ENCODE assay signal across 26 cellular contexts in the genomic region with DNA sequence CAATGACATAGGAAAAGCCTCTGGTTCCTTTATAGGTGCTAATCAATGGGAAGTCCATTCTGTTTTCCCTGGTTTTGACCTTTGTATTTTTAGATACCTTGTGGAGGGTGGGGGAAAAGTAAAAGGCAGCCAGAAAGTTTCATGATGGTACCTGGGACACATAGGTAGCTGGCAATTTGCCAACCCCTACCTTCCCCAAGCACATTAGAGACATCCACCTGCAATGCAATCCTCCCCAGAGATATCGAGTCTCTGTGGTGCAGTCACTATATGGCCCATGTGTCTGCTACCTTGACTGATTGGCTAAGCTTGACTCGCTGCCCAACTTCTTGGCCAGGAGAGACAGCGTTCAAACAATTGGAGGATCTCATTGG.
"Had no signal": no experiment of that assay in that cellular context is flagged by ENCODE, and none has a peak within 500 bp of the region (broad histone marks: within the 10 kb centered on the region; RNA-seq: fewer than 3 reads in every experiment).

No MANE protein-coding gene starts in this region.

- H3K36me3 ChIP-seq: stomach, suprapubic skin, thoracic aorta, thyroid gland, tibial artery, tibial nerve, transverse colon, upper lobe of left lung, upper lobe of right lung, uterus, vagina had no signal

- H3K9me3 ChIP-seq: stomach, suprapubic skin, testis, thoracic aorta, thyroid gland, tibial artery, tibial nerve, transverse colon, upper lobe of left lung, upper lobe of right lung, uterus, vagina had no signal

- H3K27ac ChIP-seq: stomach, suprapubic skin, testis, thoracic aorta, thyroid gland, tibial artery, tibial nerve, transverse colon, upper lobe of left lung, upper lobe of right lung, uterus, vagina had no signal

- H3K4me1 ChIP-seq: stomach, suprapubic skin, testis, thyroid gland, tibial artery, tibial nerve, transverse colon, upper lobe of left lung, upper lobe of right lung, uterus, vagina had no signal

- H3K4me3 ChIP-seq: stomach, suprapubic skin, testis, thoracic aorta, thyroid gland, tibial artery, tibial nerve, transverse colon, upper lobe of left lung, upper lobe of right lung, uterus, vagina had no signal

- FAIRE-seq: urothelium cell line had no signal

- DNase-seq: stimulated activated CD4-positive, alpha-beta T cell treated with anti-CD3 and anti-CD28 coated beads, Interleukin-2, amount 100 ng/mL, for 48 hours; stimulated activated CD4-positive, alpha-beta T cell treated with anti-CD3 and anti-CD28 coated beads, Interleukin-4, amount 100 ng/mL, for 1 hour; stimulated activated CD4-positive, alpha-beta T cell treated with anti-CD3 and anti-CD28 coated beads, Interleukin-4, amount 100 ng/mL, for 24 hours; stimulated activated CD4-positive, alpha-beta T cell treated with anti-CD3 and anti-CD28 coated beads, Interleukin-4, amount 100 ng/mL, for 4 hours; stimulated activated CD8-positive, alpha-beta memory T cell treated with anti-CD3 and anti-CD28 coated beads, Interleukin-4, amount 100 ng/mL, for 48 hours; stimulated activated naive B cell treated with anti-CD40 and anti-IgM and Interleukin-4, amounts not matched to agents 10 μg/mL and 1 μg/mL and 100 μg/mL, for 72 hours; stimulated activated naive CD4-positive, alpha-beta T cell; stimulated activated naive CD4-positive, alpha-beta T cell treated with Interleukin-2 at 50 U/mL for 16 hours; stimulated activated naive CD8-positive, alpha-beta T cell treated with anti-CD3 and anti-CD28 coated beads, Interleukin-15, amount 100 ng/mL, for 72 hours; stimulated activated naive CD8-positive, alpha-beta T cell treated with anti-CD3 and anti-CD28 coated beads, Interleukin-15, Interleukin-2, amounts not matched to agents 100 U/mL and 50 U/mL, for 24 hours; stomach; testis; thyroid gland; tibial artery; transverse colon; trophoblast cell; upper lobe of left lung; upper lobe of right lung; uterus had no signal

- H3K27me3 ChIP-seq: suprapubic skin, testis, thyroid gland, tibial artery, tibial nerve, upper lobe of left lung, upper lobe of right lung, uterus, vagina had no signal

- ATAC-seq: stimulated activated effector memory CD8-positive, alpha-beta T cell treated with anti-CD3 and anti-CD28 coated beads, Interleukin-12 subunit alpha, Interleukin-12 subunit beta, amount 100 ng/mL, for 72 hours; stimulated activated memory B cell treated with anti-CD40 and anti-IgM and Interleukin-4, amounts not matched to agents 10 μg/mL and 1 μg/mL and 100 μg/mL, for 72 hours; stimulated activated naive B cell treated with anti-CD40 and anti-IgM and Interleukin-4, amounts not matched to agents 10 μg/mL and 1 μg/mL and 100 μg/mL, for 72 hours; stimulated activated naive CD8-positive, alpha-beta T cell treated with anti-CD3 and anti-CD28 coated beads, Interleukin-15, amount 100 ng/mL, for 72 hours; stimulated activated naive CD8-positive, alpha-beta T cell treated with anti-CD3 and anti-CD28 coated beads, Interleukin-15, Interleukin-2, amounts not matched to agents 100 U/mL and 50 U/mL, for 24 hours; upper lobe of right lung had no signal
